Comparison of ENCODE assay signal across 13 cellular contexts in the genomic region with DNA sequence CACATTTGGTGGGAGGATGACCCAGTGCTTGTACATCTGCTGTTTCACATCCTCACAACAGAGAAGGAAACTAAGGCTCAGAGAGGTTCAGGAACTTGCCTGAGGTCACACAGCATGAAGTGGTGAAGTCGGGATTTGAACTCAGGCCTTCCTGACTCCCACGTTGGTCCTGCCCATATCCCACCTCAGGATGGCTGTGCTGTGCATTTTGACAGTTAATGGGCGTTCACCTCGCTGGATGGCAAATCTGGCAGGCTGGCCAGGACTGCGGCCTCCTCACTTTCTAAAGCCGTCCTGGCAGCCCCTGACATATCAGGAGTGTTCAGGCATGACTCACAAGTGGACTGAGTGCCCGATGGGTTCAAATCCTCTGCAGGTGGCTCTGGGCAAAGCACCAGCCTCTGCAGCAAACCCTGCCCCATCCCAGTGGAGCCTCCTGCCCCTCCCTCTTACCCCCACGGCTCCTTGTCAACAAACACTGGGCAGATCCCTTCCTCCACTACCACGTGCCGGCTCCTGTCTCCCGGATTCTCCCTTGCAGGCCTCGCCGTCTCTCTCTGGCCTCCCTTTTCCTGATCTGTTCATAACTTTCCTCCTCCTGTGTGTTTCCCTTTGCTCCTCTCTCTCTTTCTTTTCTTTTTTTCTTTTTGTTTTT. TPM values are rescaled to one million over a fixed set of nuclear protein-coding genes. Genes with fewer than 3 reads are reported as not detected.
A peak's percentile ranks its signal among the peaks of the same experiment; 100 is the strongest.
DNase-seq lines count a peak whose midpoint lies in the region; ATAC-seq, FAIRE-seq and TF ChIP-seq lines count a peak whose summit lies in the region.
"Had no signal": no experiment of that assay in that cellular context is flagged by ENCODE, and none has a peak within 500 bp of the region (broad histone marks: within the 10 kb centered on the region; RNA-seq: fewer than 3 reads in every experiment).

No MANE protein-coding gene starts in this region.

- H3K36me3 ChIP-seq in HEK293 (ENCODE audit: control insufficient read depth in 2 of 2, insufficient read depth in 1 of 2, low read length in 2 of 2) (no peaks in the 10 kb centered on the region), gastroesophageal sphincter (no peaks in the 10 kb centered on the region)

- H3K4me3 ChIP-seq in HEK293 (ENCODE audit: low read depth, low read length), result no peak overlapping the region
- no peak overlapping the region for H3K4me3 ChIP-seq in gastroesophageal sphincter
- H3K4me3 ChIP-seq: SK-N-MC had no signal

- no peaks in the 10 kb centered on the region for H3K27me3 ChIP-seq in gastroesophageal sphincter

- peak; percentile 52 for ATAC-seq in gastroesophageal sphincter

- 25 to 43% methylated on average over 9 to 10 of the region's 13 CpGs for WGBS in gastroesophageal sphincter (ENCODE audit: low coverage in 1 of 2), 2 donors

- peaks cover 4% of the 10 kb centered on the region; the same call in 1 of the 2 replicates for H3K4me1 ChIP-seq in HEK293 (ENCODE audit: control insufficient read depth, insufficient read depth, low read length)
- H3K4me1 ChIP-seq in gastroesophageal sphincter, result peaks cover 0 to 25% (median 0%) of the 10 kb centered on the region in 3 donors

- TF ChIP-seq CTCF in HEK293 (tag by site-specific recombination; IDR thresholded peaks at IDR 0.05), result no peak
- peak in 1 of 4 experiments; percentile 4 for TF ChIP-seq CTCF in gastroesophageal sphincter (IDR thresholded peaks at IDR 0.05)

- no peak for FAIRE-seq in GM12891 (lab: Jason Lieb, UNC)
- FAIRE-seq: colon, GM19239 had no signal

- POLR2A ChIA-PET in HEK293 (lab: Yijun Ruan, JAX), result no interaction called here

- CTCF ChIA-PET in HEK293 (lab: Yijun Ruan, JAX), result no interaction called here

- H3K9me3 ChIP-seq in HEK293 (ENCODE audit: control insufficient read depth, insufficient read depth, low read depth, low read length) (no peaks in the 10 kb centered on the region), gastroesophageal sphincter (no peaks in the 10 kb centered on the region)

- TF ChIP-seq POLR2A in gastroesophageal sphincter (IDR thresholded peaks at IDR 0.05) (no peak), GM12891 (IDR thresholded peaks at IDR 0.05; ENCODE audit: low read depth, low read length) (no peak)

- H3K27ac ChIP-seq in HEK293 (ENCODE audit: extremely low read depth, low read depth, low read length), result no peak overlapping the region
- peak overlapping the region in 3 of 4 donors; percentile 31 to 54 (median 46) for H3K27ac ChIP-seq in gastroesophageal sphincter
- H3K27ac ChIP-seq: SK-N-MC had no signal

- TF ChIP-seq EP300 in gastroesophageal sphincter (IDR thresholded peaks at IDR 0.05), result no peak

- peak; percentile 36 to 43 for DNase-seq in SHP77 (lab: John Stamatoyannopoulos, UW)
- DNase-seq in renal cortical epithelial cell (ENCODE audit: low read depth), result peak; percentile 71
- no peak for DNase-seq in COLO829 (ENCODE audit: low spot score)
- no peak for DNase-seq in midbrain (lab: John Stamatoyannopoulos, UW)
- DNase-seq in NCI-H82 (lab: John Stamatoyannopoulos, UW), result no peak
- DNase-seq in GM12891 (ENCODE audit: insufficient read length, low spot score), result no peak
- DNase-seq: activated CD4-positive, alpha-beta T cell treated with anti-CD3 and anti-CD28 coated beads for 48 hours; activated gamma-delta T cell treated with Interleukin-2 at 50 U/mL for 16 hours had no signal

TF ChIP-seq in HEK293, 187 proteins besides CTCF, POLR2A, EP300 and RAD21 (continues in another document):
- no peak for TF ChIP-seq GFI1B (tag by site-specific recombination; IDR thresholded peaks at IDR 0.05)
- TF ChIP-seq ZBTB1 (tag by site-specific recombination; IDR thresholded peaks at IDR 0.05), result no peak
- TF ChIP-seq, protein P1, sequence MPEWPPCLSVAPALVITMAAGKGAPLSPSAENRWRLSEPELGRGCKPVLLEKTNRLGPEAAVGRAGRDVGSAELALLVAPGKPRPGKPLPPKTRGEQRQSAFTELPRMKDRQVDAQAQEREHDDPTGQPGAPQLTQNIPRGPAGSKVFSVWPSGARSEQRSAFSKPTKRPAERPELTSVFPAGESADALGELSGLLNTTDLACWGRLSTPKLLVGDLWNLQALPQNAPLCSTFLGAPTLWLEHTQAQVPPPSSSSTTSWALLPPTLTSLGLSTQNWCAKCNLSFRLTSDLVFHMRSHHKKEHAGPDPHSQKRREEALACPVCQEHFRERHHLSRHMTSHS (tag by site-specific recombination; IDR thresholded peaks at IDR 0.05), result no peak
- TF ChIP-seq GLIS1 (tag by site-specific recombination; IDR thresholded peaks at IDR 0.05), result peak; percentile 76
- TF ChIP-seq ZNF768 (tag by site-specific recombination; IDR thresholded peaks at IDR 0.05), result peak; percentile 95; the same call in 1 of the 2 replicates
- no peak for TF ChIP-seq ZNF292 (tag by site-specific recombination; IDR thresholded peaks at IDR 0.05; ENCODE audit: borderline replicate concordance, low read depth)
- TF ChIP-seq ZNF776 (tag by site-specific recombination; IDR thresholded peaks at IDR 0.05; ENCODE audit: borderline replicate concordance), result no peak
- peak; percentile 58 for TF ChIP-seq ZNF600 (tag by site-specific recombination; IDR thresholded peaks at IDR 0.05)
- TF ChIP-seq ZNF10 (tag by site-specific recombination; IDR thresholded peaks at IDR 0.05), result no peak
- TF ChIP-seq, protein P2, sequence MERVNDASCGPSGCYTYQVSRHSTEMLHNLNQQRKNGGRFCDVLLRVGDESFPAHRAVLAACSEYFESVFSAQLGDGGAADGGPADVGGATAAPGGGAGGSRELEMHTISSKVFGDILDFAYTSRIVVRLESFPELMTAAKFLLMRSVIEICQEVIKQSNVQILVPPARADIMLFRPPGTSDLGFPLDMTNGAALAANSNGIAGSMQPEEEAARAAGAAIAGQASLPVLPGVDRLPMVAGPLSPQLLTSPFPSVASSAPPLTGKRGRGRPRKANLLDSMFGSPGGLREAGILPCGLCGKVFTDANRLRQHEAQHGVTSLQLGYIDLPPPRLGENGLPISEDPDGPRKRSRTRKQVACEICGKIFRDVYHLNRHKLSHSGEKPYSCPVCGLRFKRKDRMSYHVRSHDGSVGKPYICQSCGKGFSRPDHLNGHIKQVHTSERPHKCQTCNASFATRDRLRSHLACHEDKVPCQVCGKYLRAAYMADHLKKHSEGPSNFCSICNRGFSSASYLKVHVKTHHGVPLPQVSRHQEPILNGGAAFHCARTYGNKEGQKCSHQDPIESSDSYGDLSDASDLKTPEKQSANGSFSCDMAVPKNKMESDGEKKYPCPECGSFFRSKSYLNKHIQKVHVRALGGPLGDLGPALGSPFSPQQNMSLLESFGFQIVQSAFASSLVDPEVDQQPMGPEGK (tag by site-specific recombination; IDR thresholded peaks at IDR 0.05), result no peak
- no peak for TF ChIP-seq ZNF561 (tag by site-specific recombination; IDR thresholded peaks at IDR 0.05; ENCODE audit: borderline replicate concordance)

TF ChIP-seq in GM12891, 5 proteins besides CTCF, POLR2A, EP300 and RAD21:
- TF ChIP-seq PAX5 (IDR thresholded peaks at IDR 0.05; ENCODE audit: insufficient read depth, low read length, severe bottlenecking), result no peak
- TF ChIP-seq TAF1 (IDR thresholded peaks at IDR 0.05; ENCODE audit: low read depth, low read length), result no peak
- TF ChIP-seq POLR2AphosphoS5 (IDR thresholded peaks at IDR 0.05; ENCODE audit: low read depth, low read length), result no peak
- no peak for TF ChIP-seq SPI1 (IDR thresholded peaks at IDR 0.05; ENCODE audit: low read depth, low read length)

RNA-seq across cellular contexts. Expression of a gene that starts 29.2 kb away (rescaled TPM):
- 100 to 1,000 TPM in 1 of 4 donors, 10 to 100 TPM in 3; 11.5 to 423 (median 38.2) TPM for total RNA-seq in gastroesophageal sphincter
- total RNA-seq in renal cortical epithelial cell, result 46.4 and 94.7 TPM in 2 replicates
- polyA plus RNA-seq in GM12891 (2012; ENCODE audit: low read depth, missing spikeins), result 2.0 TPM

RNA-seq across cellular contexts. Expression of a gene that starts 47.8 kb away (rescaled TPM):
- 10 to 100 TPM; 24.1 to 53.0 (median 38.8) TPM for total RNA-seq in gastroesophageal sphincter
- total RNA-seq in renal cortical epithelial cell, result 29.0 and 52.9 TPM in 2 replicates
- 18.5 TPM for polyA plus RNA-seq in GM12891 (2012; ENCODE audit: low read depth, missing spikeins)

Comparison
In these comparisons a context has a peak if more than half of its experiments do, and no peak if none do; other contexts are left out.
1. DNase-seq: peak in SHP77 (2 of 2) and renal cortical epithelial cell (single experiment); none in COLO829 (single experiment), midbrain (single experiment), NCI-H82 (single experiment) and GM12891 (single experiment).